Comparison of ENCODE assay signal across 8 cellular contexts in genomic region chr2:218217366-218218309, GRCh38. TPM values are rescaled to one million over a fixed set of nuclear protein-coding genes. Genes with fewer than 3 reads are reported as not detected.
A peak's percentile ranks its signal among the peaks of the same experiment; 100 is the strongest.
DNase-seq lines count a peak whose midpoint lies in the region; ATAC-seq and TF ChIP-seq lines count a peak whose summit lies in the region.

No MANE protein-coding gene starts in this region.

- CTCF ChIA-PET in HEK293 (lab: Yijun Ruan, JAX), result no interaction called here

- H3K4me3 Mint-ChIP-seq in naive thymus-derived CD8-positive, alpha-beta T cell, result peak overlapping the region; percentile 90 to 99 (median 94)

- peak; percentile 76 for ATAC-seq in esophagus mucosa
- peak; percentile 58 to 60 for ATAC-seq in naive thymus-derived CD8-positive, alpha-beta T cell

- H3K9me3 Mint-ChIP-seq in naive thymus-derived CD8-positive, alpha-beta T cell, result no peaks in the 10 kb centered on the region

- peak overlapping the region; percentile 95 for H3K4me3 ChIP-seq in HEK293 (ENCODE audit: low read depth, low read length)

- no peaks in the 10 kb centered on the region for H3K27me3 Mint-ChIP-seq in naive thymus-derived CD8-positive, alpha-beta T cell

- H3K27ac ChIP-seq in HEK293 (ENCODE audit: extremely low read depth, low read depth, low read length), result peak overlapping the region; percentile 81

- peaks cover 25 to 56% (median 51%) of the 10 kb centered on the region in 4 donors for H3K4me1 Mint-ChIP-seq in naive thymus-derived CD8-positive, alpha-beta T cell

- DNase-seq in NOMO-1 (lab: John Stamatoyannopoulos, UW; ENCODE audit: unreplicated experiment in 2 of 2), result peak; percentile 45 to 60
- DNase-seq in activated T-cell treated with anti-CD3 and anti-CD28 coated beads for 48 hours (ENCODE audit: low read depth), result peak; percentile 66
- DNase-seq in naive thymus-derived CD8-positive, alpha-beta T cell, result peak; percentile 51 to 77 (median 60)
- peak; percentile 39 to 71 (median 62) for DNase-seq in stimulated activated naive CD4-positive, alpha-beta T cell (lab: John Stamatoyannopoulos, UW)
- no peak for DNase-seq in epidermal melanocyte (ENCODE audit: insufficient read length, low spot score)

- H3K9me3 ChIP-seq in HEK293 (ENCODE audit: control insufficient read depth, insufficient read depth, low read depth, low read length), result no peaks in the 10 kb centered on the region

- peak overlapping the region; percentile 88 to 100 (median 97) for H3K27ac Mint-ChIP-seq in naive thymus-derived CD8-positive, alpha-beta T cell

- peak; percentile 25 for TF ChIP-seq POLR2A in GM10847 (IDR thresholded peaks at IDR 0.05; ENCODE audit: extremely low read depth, insufficient read length)

- H3K36me3 ChIP-seq in HEK293 (ENCODE audit: control insufficient read depth in 2 of 2, insufficient read depth in 1 of 2, low read length in 2 of 2), result peaks cover 0 to 19% of the 10 kb centered on the region in 2 experiments; a peak in 2 of 3 replicates

- no peak for TF ChIP-seq CTCF in HEK293 (tag by site-specific recombination; IDR thresholded peaks at IDR 0.05)

- peaks cover 23% of the 10 kb centered on the region for H3K4me1 ChIP-seq in HEK293 (ENCODE audit: control insufficient read depth, insufficient read depth, low read length)

- POLR2A ChIA-PET in HEK293 (lab: Yijun Ruan, JAX), result interaction anchor here (1.0 to 1.6 kb wide), 4 partner anchors 8 to 53 kb away, joined by 3 to 9 read pairs (median 6); partner anchors contain the start of genes AAMP and PNKD
- POLR2A ChIA-PET in naive thymus-derived CD8-positive, alpha-beta T cell (lab: Charles Lee), result interaction anchor here (0.9 to 3.8 kb wide), 13 partner anchors 7 to 1170 kb away, joined by 3 to 21 read pairs (median 3); partner anchors contain the start of genes AAMP, BCS1L, DNPEP and PNKD

- H3K36me3 Mint-ChIP-seq in naive thymus-derived CD8-positive, alpha-beta T cell, result peaks cover 5 to 31% (median 7%) of the 10 kb centered on the region in 3 donors

TF ChIP-seq in HEK293, 187 proteins besides CTCF, POLR2A, EP300 and RAD21 (continues in another document):
- TF ChIP-seq ZNF274 (IDR thresholded peaks at IDR 0.05; ENCODE audit: low read length) (no peak), ZNF274 (tag by site-specific recombination; IDR thresholded peaks at IDR 0.05; ENCODE audit: borderline replicate concordance) (no peak), MYNN (tag by site-specific recombination; IDR thresholded peaks at IDR 0.05; ENCODE audit: borderline replicate concordance) (no peak), ZNF341 (tag by site-specific recombination; IDR thresholded peaks at IDR 0.05; ENCODE audit: low read depth) (no peak), ZNF530 (tag by site-specific recombination; IDR thresholded peaks at IDR 0.05; ENCODE audit: low read depth) (no peak), ZNF768 (tag by site-specific recombination; IDR thresholded peaks at IDR 0.05) (no peak), ZNF10 (tag by site-specific recombination; IDR thresholded peaks at IDR 0.05) (no peak), SP2 (tag by site-specific recombination; IDR thresholded peaks at IDR 0.05) (peak; percentile 37; the same call in 1 of the 2 replicates), TRIM28 (IDR thresholded peaks at IDR 0.05; ENCODE audit: borderline replicate concordance, low read length) (no peak), ZBTB49 (tag by site-specific recombination; IDR thresholded peaks at IDR 0.05; ENCODE audit: low read depth) (no peak), KLF7 (tag by site-specific recombination; IDR thresholded peaks at IDR 0.05; ENCODE audit: borderline replicate concordance) (0 out of 2 replicates have a peak, but pooled peaks have one; percentile 11), ZNF398 (tag by site-specific recombination; IDR thresholded peaks at IDR 0.05) (no peak), ZNF433 (tag by site-specific recombination; IDR thresholded peaks at IDR 0.05; ENCODE audit: low read depth) (no peak), ZSCAN23 (tag by site-specific recombination; IDR thresholded peaks at IDR 0.05) (no peak), HOXA7 (CRISPR knock-in tag; IDR thresholded peaks at IDR 0.05; ENCODE audit: borderline replicate concordance) (no peak), ZNF707 (tag by site-specific recombination; IDR thresholded peaks at IDR 0.05) (no peak), GLIS1 (tag by site-specific recombination; IDR thresholded peaks at IDR 0.05) (peak; percentile 58), ZFHX2 (tag by site-specific recombination; conservative IDR thresholded peaks at IDR 0.05) (peak; percentile 96), ZBTB21 (tag by site-specific recombination; IDR thresholded peaks at IDR 0.05) (no peak)
- TF ChIP-seq, protein P1, sequence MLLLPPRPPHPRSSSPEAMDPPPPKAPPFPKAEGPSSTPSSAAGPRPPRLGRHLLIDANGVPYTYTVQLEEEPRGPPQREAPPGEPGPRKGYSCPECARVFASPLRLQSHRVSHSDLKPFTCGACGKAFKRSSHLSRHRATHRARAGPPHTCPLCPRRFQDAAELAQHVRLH (tag by site-specific recombination; IDR thresholded peaks at IDR 0.05), result no peak
- TF ChIP-seq, protein P2, sequence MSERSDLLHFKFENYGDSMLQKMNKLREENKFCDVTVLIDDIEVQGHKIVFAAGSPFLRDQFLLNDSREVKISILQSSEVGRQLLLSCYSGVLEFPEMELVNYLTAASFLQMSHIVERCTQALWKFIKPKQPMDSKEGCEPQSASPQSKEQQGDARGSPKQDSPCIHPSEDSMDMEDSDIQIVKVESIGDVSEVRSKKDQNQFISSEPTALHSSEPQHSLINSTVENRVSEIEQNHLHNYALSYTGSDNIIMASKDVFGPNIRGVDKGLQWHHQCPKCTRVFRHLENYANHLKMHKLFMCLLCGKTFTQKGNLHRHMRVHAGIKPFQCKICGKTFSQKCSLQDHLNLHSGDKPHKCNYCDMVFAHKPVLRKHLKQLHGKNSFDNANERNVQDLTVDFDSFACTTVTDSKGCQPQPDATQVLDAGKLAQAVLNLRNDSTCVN (tag by site-specific recombination; optimal IDR thresholded peaks at IDR 0.05), result peak; percentile 81

RNA-seq across cellular contexts. Expression of gene ARPC2, which starts 0.6 kb away (rescaled TPM):
- total RNA-seq in esophagus mucosa, result 383 TPM
- total RNA-seq in naive thymus-derived CD8-positive, alpha-beta T cell, result 100 to 1,000 TPM; 425 to 448 TPM
- polyA plus RNA-seq in naive thymus-derived CD8-positive, alpha-beta T cell, result 100 to 1,000 TPM; 690 to 865 (median 728) TPM

RNA-seq across cellular contexts. Expression of gene GPBAR1, which starts 43.2 kb away (rescaled TPM):
- total RNA-seq in esophagus mucosa, result not detected
- 1 to 10 TPM; 1.1 to 1.4 TPM for total RNA-seq in naive thymus-derived CD8-positive, alpha-beta T cell
- polyA plus RNA-seq in naive thymus-derived CD8-positive, alpha-beta T cell, result under 1 TPM; 0.14 to 0.41 (median 0.28) TPM

RNA-seq across cellular contexts. Expression of gene CXCR1, which starts 50.9 kb away (rescaled TPM):
- total RNA-seq in esophagus mucosa, result 0.72 TPM
- total RNA-seq in naive thymus-derived CD8-positive, alpha-beta T cell, result not detected
- under 1 TPM in 1 of 3 donors, not detected in 2; 0.39 TPM for polyA plus RNA-seq in naive thymus-derived CD8-positive, alpha-beta T cell

RNA-seq across cellular contexts. Expression of gene AAMP, which starts 52.3 kb away (rescaled TPM):
- 67.0 TPM for total RNA-seq in esophagus mucosa
- 10 to 100 TPM; 57.0 to 61.6 TPM for total RNA-seq in naive thymus-derived CD8-positive, alpha-beta T cell
- 10 to 100 TPM; 77.0 to 93.6 (median 89.7) TPM for polyA plus RNA-seq in naive thymus-derived CD8-positive, alpha-beta T cell

RNA-seq across cellular contexts. Expression of gene PNKD, which starts 52.7 kb away (rescaled TPM):
- 30.9 TPM for total RNA-seq in esophagus mucosa
- 10 to 100 TPM; 33.6 to 40.5 TPM for total RNA-seq in naive thymus-derived CD8-positive, alpha-beta T cell
- 100 to 1,000 TPM; 108 to 119 (median 109) TPM for polyA plus RNA-seq in naive thymus-derived CD8-positive, alpha-beta T cell
